ENCODE assay signal across 21 cellular contexts in the genomic region with DNA sequence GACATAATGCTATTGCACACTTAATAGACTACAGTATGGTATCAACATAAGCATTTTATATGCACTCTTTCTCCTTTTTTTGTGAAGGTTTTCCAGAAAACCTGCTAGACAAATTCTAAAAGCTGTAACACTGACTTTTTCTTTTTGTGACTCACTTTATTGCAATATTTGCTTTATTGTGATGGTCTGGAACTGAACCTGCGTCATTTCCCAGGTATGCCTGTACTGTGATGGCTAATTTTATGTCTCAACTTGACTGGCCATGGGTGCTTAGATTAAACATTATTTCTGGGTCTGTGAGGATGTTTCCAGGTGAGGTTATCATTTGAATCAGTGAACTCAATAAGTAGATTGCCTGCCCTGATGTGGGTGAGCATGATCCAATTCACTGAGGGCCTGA.
"Had no signal": no experiment of that assay in that cellular context is flagged by ENCODE, and none has a peak within 500 bp of the region (broad histone marks: within the 10 kb centered on the region; RNA-seq: fewer than 3 reads in every experiment).

No MANE protein-coding gene starts in this region.

- FAIRE-seq: endometrium, kidney, urothelium cell line had no signal

- H3K79me2 ChIP-seq: parathyroid adenoma had no signal

- H3K36me3 ChIP-seq: esophagus squamous epithelium, prostate gland, right lobe of liver, thoracic aorta had no signal

- H3K27me3 ChIP-seq: esophagus squamous epithelium, right lobe of liver had no signal

- H3K9ac ChIP-seq: parathyroid adenoma had no signal

- ATAC-seq: left cardiac atrium; left ventricle myocardium superior; stimulated activated naive B cell treated with anti-CD40 and anti-IgM and Interleukin-4, amounts not matched to agents 10 μg/mL and 1 μg/mL and 100 μg/mL, for 72 hours; stimulated activated naive CD8-positive, alpha-beta T cell treated with anti-CD3 and anti-CD28 coated beads, Interleukin-15, amount 100 ng/mL, for 72 hours had no signal

- H2AFZ ChIP-seq: parathyroid adenoma had no signal

- H3K4me3 ChIP-seq: esophagus squamous epithelium, lung, prostate gland, right lobe of liver, thoracic aorta had no signal

- H3K9me3 ChIP-seq: esophagus squamous epithelium, prostate gland, right lobe of liver, thoracic aorta had no signal

- H3K4me1 ChIP-seq: esophagus squamous epithelium, parathyroid adenoma, prostate gland, right lobe of liver had no signal

- DNase-seq: effector memory CD4-positive, alpha-beta T cell; esophagus squamous epithelium; foreskin fibroblast; immature natural killer cell; kidney; left cardiac atrium; left ventricle myocardium superior; mesendoderm; naive B cell; retina; right lobe of liver; stimulated activated CD4-positive, alpha-beta T cell treated with anti-CD3 and anti-CD28 coated beads, Interleukin-2, amount 100 ng/mL, for 24 hours; stimulated activated CD4-positive, alpha-beta T cell treated with anti-CD3 and anti-CD28 coated beads, Interleukin-4, amount 100 ng/mL, for 4 hours; stimulated activated naive B cell treated with anti-CD40 and anti-IgM and Interleukin-4, amounts not matched to agents 10 μg/mL and 1 μg/mL and 100 μg/mL, for 72 hours; stimulated activated naive CD8-positive, alpha-beta T cell treated with anti-CD3 and anti-CD28 coated beads, Interleukin-15, amount 100 ng/mL, for 72 hours had no signal

- H3K27ac ChIP-seq: esophagus squamous epithelium, parathyroid adenoma, prostate gland, right lobe of liver, thoracic aorta had no signal
